In the genomic region with DNA sequence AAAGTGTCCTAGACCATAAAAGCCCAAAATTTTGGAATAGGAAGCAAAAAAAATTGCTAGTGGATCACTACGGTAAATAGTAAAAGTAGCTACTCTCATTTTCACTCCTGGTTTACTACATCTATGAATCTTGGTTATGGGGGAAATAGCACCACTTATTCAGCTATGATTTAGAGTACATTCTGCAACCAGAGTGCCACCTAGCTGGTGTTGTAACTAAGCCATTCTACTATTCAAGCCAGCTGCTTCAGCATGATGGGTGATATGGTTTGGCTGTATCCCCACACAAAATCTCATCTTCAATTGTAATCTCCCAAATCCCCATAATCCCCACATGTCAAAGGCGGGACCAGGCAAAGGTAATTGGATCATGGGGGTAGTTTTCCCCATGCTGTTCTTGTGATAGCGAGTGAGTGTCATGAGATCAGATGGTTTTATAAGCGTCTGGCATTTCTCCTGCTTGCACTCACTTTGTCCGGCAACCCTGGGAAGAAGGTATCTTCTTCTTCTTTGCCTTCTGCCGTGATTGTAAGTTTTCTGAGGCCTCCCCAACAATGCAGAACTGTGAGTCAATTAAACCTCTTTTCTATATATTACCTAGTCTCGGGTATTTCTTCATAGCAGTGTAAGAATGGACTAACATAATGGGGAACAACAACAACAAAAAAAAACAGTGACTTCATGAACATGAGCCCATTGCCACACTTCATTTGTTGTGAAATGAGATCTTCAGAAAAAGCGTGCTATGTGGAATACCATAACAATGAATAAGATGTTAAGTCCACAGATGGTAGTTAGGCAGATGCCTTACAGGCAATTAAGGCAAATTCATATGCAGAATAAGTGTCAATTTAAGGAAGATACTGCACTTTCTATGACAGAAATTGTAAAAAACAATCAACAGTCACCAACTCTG, we compare ENCODE assay signal across 16 cellular contexts.
DNase-seq lines count a peak whose midpoint lies in the region; ATAC-seq, FAIRE-seq and TF ChIP-seq lines count a peak whose summit lies in the region.
"Had no signal": no experiment of that assay in that cellular context is flagged by ENCODE, and none has a peak within 500 bp of the region (broad histone marks: within the 10 kb centered on the region; RNA-seq: fewer than 3 reads in every experiment).

No MANE protein-coding gene starts in this region.

- H3K9me3 Mint-ChIP-seq in CD4-positive, alpha-beta T cell: peaks cover 7% of the 10 kb centered on the region
- H3K9me3 Mint-ChIP-seq: neural crest cell had no signal

- H3K4me1 Mint-ChIP-seq in CD4-positive, alpha-beta T cell (ENCODE audit: low read depth): no peaks in the 10 kb centered on the region
- H3K4me1 Mint-ChIP-seq: central memory CD8-positive, alpha-beta T cell; neural crest cell had no signal

- H3K27me3 ChIP-seq in cardiac muscle cell: no peaks in the 10 kb centered on the region
- H3K27me3 ChIP-seq in endothelial cell of umbilical vein (ENCODE audit: control insufficient read depth in 2 of 2, insufficient read depth in 2 of 2, low read length in 2 of 2): no peaks in the 10 kb centered on the region
- H3K27me3 ChIP-seq in ascending aorta: no peaks in the 10 kb centered on the region
- H3K27me3 ChIP-seq in CD4-positive, alpha-beta T cell (ENCODE audit: control insufficient read depth, insufficient read depth, low read length): no peaks in the 10 kb centered on the region
- H3K27me3 ChIP-seq: esophagus squamous epithelium, vagina had no signal

- no peak overlapping the region for H3K9ac ChIP-seq in endothelial cell of umbilical vein (replicated peaks; ENCODE audit: extremely low read depth, insufficient read depth, low read length)

- dilution Hi-C loops in endothelial cell of umbilical vein (cut with MboI; ENCODE audit: extremely low pct_ligation_motif_present, low sequenced_read_pairs): no loop called here

- no peak overlapping the region for H3K27ac Mint-ChIP-seq in CD4-positive, alpha-beta T cell

- intact Hi-C loops in Right ventricle myocardium superior (cut with DNase I) (no loop called here), endothelial cell of umbilical vein (cut with micrococcal nuclease) (no loop called here), ascending aorta (cut with DNase I) (no loop called here)
- intact Hi-C loops in CD4-positive, alpha-beta T cell (cut with DNase I, micrococcal nuclease): no loop called here

- POLR2A ChIA-PET in endothelial cell of umbilical vein (lab: Charles Lee): no interaction called here
- POLR2A ChIA-PET in CD4-positive, alpha-beta T cell (lab: Charles Lee): no interaction called here

- TF ChIP-seq CTCF in cardiac muscle cell (IDR thresholded peaks at IDR 0.05; ENCODE audit: low read depth, low read length) (peak; percentile 35), endothelial cell of umbilical vein (IDR thresholded peaks at IDR 0.05; ENCODE audit: extremely low read depth in 1 of 2, insufficient read depth in 1 of 2, low read depth in 1 of 2, low read length in 2 of 2) (no peak), ascending aorta (IDR thresholded peaks at IDR 0.05) (peak in 1 of 3 experiments; percentile 8)
- TF ChIP-seq CTCF in CD4-positive, alpha-beta T cell (IDR thresholded peaks at IDR 0.05): no peak

- H3K4me1 ChIP-seq in cardiac muscle cell (ENCODE audit: low read depth) (no peaks in the 10 kb centered on the region), endothelial cell of umbilical vein (ENCODE audit: control insufficient read depth, extremely low read depth, insufficient read depth, low read length) (no peaks in the 10 kb centered on the region), ascending aorta (no peaks in the 10 kb centered on the region)
- H3K4me1 ChIP-seq: esophagus squamous epithelium, vagina had no signal

- CTCF ChIA-PET in endothelial cell of umbilical vein (lab: Charles Lee): interaction anchor here (0.6 to 1.5 kb wide), 3 partner anchors 601 to 1695 kb away, joined by 3 to 7 read pairs (median 5); no protein-coding TSS in a partner anchor
- CTCF ChIA-PET in CD4-positive, alpha-beta T cell (lab: Charles Lee): no interaction called here

- DNase-seq in cardiac muscle cell (ENCODE audit: low read depth in 1 of 2, low spot score in 1 of 2) (peak; percentile 6 to 57), Right ventricle myocardium superior (no peak), NCI-H524 treated with DMSO at 0.1 percent for 48 hours (lab: John Stamatoyannopoulos, UW) (peak; percentile 72), endothelial cell of umbilical vein (ENCODE audit: low read depth, low spot score) (peak; percentile 4), stromal cell of bone marrow (ENCODE audit: low read depth) (peak; percentile 1), ascending aorta (ENCODE audit: low spot score in 2 of 2) (no peak)
- no peak for DNase-seq in CD4-positive, alpha-beta T cell
- DNase-seq: AML-193, esophagus squamous epithelium, NCI-H2029 treated with DMSO at 0.1 percent for 48 hours, RPMI8226 had no signal

- H3K27ac ChIP-seq in cardiac muscle cell (no peak overlapping the region), endothelial cell of umbilical vein (ENCODE audit: insufficient read depth, low read depth, low read length) (no peak overlapping the region), ascending aorta (no peak overlapping the region)
- H3K27ac ChIP-seq in CD4-positive, alpha-beta T cell (ENCODE audit: low read depth, low read length): no peak overlapping the region
- H3K27ac ChIP-seq: esophagus squamous epithelium, vagina had no signal

- no peak overlapping the region for H3K4me2 ChIP-seq in endothelial cell of umbilical vein (ENCODE audit: insufficient read depth, low read length)

- no peaks in the 10 kb centered on the region for H4K20me1 ChIP-seq in endothelial cell of umbilical vein (replicated peaks; ENCODE audit: control insufficient read depth, extremely low read depth, insufficient read depth, low read length)

- H2AFZ ChIP-seq in endothelial cell of umbilical vein (ENCODE audit: low read depth, low read length): no peak overlapping the region

- H3K27me3 Mint-ChIP-seq in CD4-positive, alpha-beta T cell: no peaks in the 10 kb centered on the region
- H3K27me3 Mint-ChIP-seq: central memory CD8-positive, alpha-beta T cell had no signal

- H3K79me2 ChIP-seq in endothelial cell of umbilical vein (ENCODE audit: control insufficient read depth, insufficient read depth, low read length): no peaks in the 10 kb centered on the region

- no peaks in the 10 kb centered on the region for H3K9me3 ChIP-seq in cardiac muscle cell (ENCODE audit: low read depth)
- H3K9me3 ChIP-seq in endothelial cell of umbilical vein (replicated peaks; ENCODE audit: control insufficient read depth, insufficient read depth, low read length): no peaks in the 10 kb centered on the region
- H3K9me3 ChIP-seq in ascending aorta: no peaks in the 10 kb centered on the region
- no peaks in the 10 kb centered on the region for H3K9me3 ChIP-seq in CD4-positive, alpha-beta T cell (ENCODE audit: control insufficient read depth, low read length)
- H3K9me3 ChIP-seq: esophagus squamous epithelium, vagina had no signal

- ATAC-seq in Right ventricle myocardium superior (ENCODE audit: poor library complexity) (no peak), HG02973 (IDR thresholded peaks at IDR 0.05; ENCODE audit: unreplicated experiment) (no peak)
- ATAC-seq in CD4-positive, alpha-beta T cell (ENCODE audit: poor library complexity): no peak
- ATAC-seq: left lobe of liver had no signal

- no peak overlapping the region for H3K4me3 Mint-ChIP-seq in CD4-positive, alpha-beta T cell
- H3K4me3 Mint-ChIP-seq: central memory CD8-positive, alpha-beta T cell; neural crest cell had no signal

- H3K9me1 ChIP-seq in endothelial cell of umbilical vein (replicated peaks; ENCODE audit: control insufficient read depth, extremely low read depth, insufficient read depth, low read length): no peaks in the 10 kb centered on the region

- TF ChIP-seq POLR2A in endothelial cell of umbilical vein (IDR thresholded peaks at IDR 0.05; ENCODE audit: low read depth, low read length): no peak

- FAIRE-seq in endothelial cell of umbilical vein (lab: Jason Lieb, UNC): no peak

- no peaks in the 10 kb centered on the region for H3K36me3 Mint-ChIP-seq in CD4-positive, alpha-beta T cell (ENCODE audit: low read depth)

- no TSS peak for BruUV-seq in endothelial cell of umbilical vein (replicated peaks; lab: Mats Ljungman, UMichigan)

- no peak overlapping the region for H3K4me3 ChIP-seq in cardiac muscle cell
- no peak overlapping the region for H3K4me3 ChIP-seq in endothelial cell of umbilical vein (replicated peaks in 1 of 3; ENCODE audit: insufficient read depth in 1 of 3, low read depth in 1 of 3, low read length in 3 of 3)
- no peak overlapping the region for H3K4me3 ChIP-seq in ascending aorta
- H3K4me3 ChIP-seq: esophagus squamous epithelium, vagina had no signal

- H3K36me3 ChIP-seq in cardiac muscle cell: no peaks in the 10 kb centered on the region
- H3K36me3 ChIP-seq in endothelial cell of umbilical vein (ENCODE audit: control insufficient read depth in 2 of 2, extremely low read depth in 1 of 2, insufficient read depth in 2 of 2, low read length in 2 of 2): no peaks in the 10 kb centered on the region
- no peaks in the 10 kb centered on the region for H3K36me3 ChIP-seq in ascending aorta
- H3K36me3 ChIP-seq: esophagus squamous epithelium, vagina had no signal

TF ChIP-seq in endothelial cell of umbilical vein, 7 proteins besides CTCF, POLR2A, EP300 and RAD21:
- TF ChIP-seq EZH2 (IDR thresholded peaks at IDR 0.05; ENCODE audit: borderline replicate concordance, low read depth, low read length, severe bottlenecking) (no peak), MYC (IDR thresholded peaks at IDR 0.05; ENCODE audit: low read depth, low read length) (no peak), FOS (IDR thresholded peaks at IDR 0.05; ENCODE audit: borderline replicate concordance, insufficient read depth, low read length) (no peak), JUN (IDR thresholded peaks at IDR 0.05; ENCODE audit: borderline replicate concordance, insufficient read depth, insufficient read length, low read depth) (no peak), POLR2AphosphoS5 (IDR thresholded peaks at IDR 0.05; ENCODE audit: insufficient read depth, low read depth, low read length) (no peak), GATA2 (IDR thresholded peaks at IDR 0.05; ENCODE audit: insufficient read depth, insufficient read length, low read depth, low read length) (no peak)
- TF ChIP-seq, protein P1, sequence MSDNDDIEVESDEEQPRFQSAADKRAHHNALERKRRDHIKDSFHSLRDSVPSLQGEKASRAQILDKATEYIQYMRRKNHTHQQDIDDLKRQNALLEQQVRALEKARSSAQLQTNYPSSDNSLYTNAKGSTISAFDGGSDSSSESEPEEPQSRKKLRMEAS (IDR thresholded peaks at IDR 0.05; ENCODE audit: insufficient read depth, insufficient read length): no peak

Comparison
In these comparisons a context has a peak if more than half of its experiments do, and no peak if none do; other contexts are left out.
1. DNase-seq: peak in cardiac muscle cell (2 of 2), NCI-H524 treated with DMSO at 0.1 percent for 48 hours (single experiment), endothelial cell of umbilical vein (single experiment) and stromal cell of bone marrow (single experiment); none in Right ventricle myocardium superior (single experiment), ascending aorta (0 of 2) and CD4-positive, alpha-beta T cell (0 of 10).